8 cellular contexts compared by ENCODE assay signal in the genomic region with DNA sequence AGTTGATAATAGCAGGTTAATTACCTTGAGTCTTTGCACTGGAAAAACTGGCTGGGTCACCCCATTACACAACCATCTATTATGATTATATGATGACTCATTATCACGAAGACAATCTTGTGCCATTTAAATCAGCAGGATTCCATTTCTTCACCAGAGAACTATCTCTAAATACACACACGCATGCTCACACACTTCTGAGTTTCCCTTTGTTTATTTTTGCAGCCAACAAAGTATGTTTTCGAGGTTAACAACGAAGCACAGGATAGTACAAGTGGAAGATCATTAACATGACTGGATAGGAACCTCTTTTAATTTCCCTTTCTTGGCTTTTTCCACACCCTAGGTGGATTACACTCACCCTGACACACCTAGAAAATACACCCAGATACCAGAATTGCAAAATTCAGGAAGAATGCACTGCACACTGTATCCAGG. TPM values are rescaled to one million over a fixed set of nuclear protein-coding genes. Genes with fewer than 3 reads are reported as not detected.
DNase-seq lines count a peak whose midpoint lies in the region; ATAC-seq, FAIRE-seq and TF ChIP-seq lines count a peak whose summit lies in the region.

No MANE protein-coding gene starts in this region.

- CTCF ChIA-PET in K562 (lab: Yijun Ruan, JAX; ENCODE audit: low intra/inter-chr PET ratio): no interaction called here

- intact Hi-C loops in K562 (cut with micrococcal nuclease) (no loop called here), right lobe of liver (cut with DNase I) (no loop called here)

- H3K4me1 ChIP-seq in K562 (replicated peaks in 1 of 2; ENCODE audit: control insufficient read depth in 2 of 2, insufficient read depth in 2 of 2, low read length in 2 of 2) (no peaks in the 10 kb centered on the region; a peak in 1 of 5 replicates), right lobe of liver (peaks cover 0 to 27% (median 4%) of the 10 kb centered on the region in 4 donors)

- H2AFZ ChIP-seq in K562 (ENCODE audit: low read depth, low read length): no peak overlapping the region

- 0 out of 5 replicates have a peak, but pooled peaks cover 0 to 5% of the 10 kb centered on the region in 2 experiments for H3K27me3 ChIP-seq in K562 (ENCODE audit: control insufficient read depth in 2 of 2, insufficient read depth in 2 of 2, low read length in 2 of 2)
- H3K27me3 ChIP-seq in right lobe of liver: no peaks in the 10 kb centered on the region

- in situ Hi-C loops in K562 (cut with MboI): no loop called here

- DNase-seq in AG09309 (ENCODE audit: low read depth): peak; percentile 80
- peak; percentile 84 for DNase-seq in LNCaP clone FGC (ENCODE audit: low read depth)
- no peak for DNase-seq in K562 (ENCODE audit: extremely low read depth in 1 of 4, low spot score in 3 of 4)
- DNase-seq in right lobe of liver: no peak
- no peak for DNase-seq in T-helper 2 cell
- no peak for DNase-seq in NCI-H524 (lab: John Stamatoyannopoulos, UW)

- H3K4me2 ChIP-seq in K562 (ENCODE audit: insufficient read depth, low read length): no peak overlapping the region

- no peaks in the 10 kb centered on the region for H3K9me1 ChIP-seq in K562 (ENCODE audit: control insufficient read depth, insufficient read depth, low read length)

- H4K20me1 ChIP-seq in K562 (replicated peaks; ENCODE audit: control insufficient read depth, insufficient read depth, low read length): no peaks in the 10 kb centered on the region

- no peaks in the 10 kb centered on the region for H3K36me3 ChIP-seq in K562 (ENCODE audit: control insufficient read depth, insufficient read depth, low read length)
- H3K36me3 ChIP-seq in right lobe of liver: no peaks in the 10 kb centered on the region

- POLR2A ChIA-PET in K562 (lab: Yijun Ruan, JAX): no interaction called here

- H3K79me2 ChIP-seq in K562 (ENCODE audit: control insufficient read depth, insufficient read depth, low read length): no peaks in the 10 kb centered on the region

- no peaks in the 10 kb centered on the region for H3K9me3 ChIP-seq in K562 (replicated peaks; ENCODE audit: control insufficient read depth, insufficient read depth, low read depth, low read length)
- no peaks in the 10 kb centered on the region for H3K9me3 ChIP-seq in right lobe of liver

- TF ChIP-seq CTCF in AG09309 (IDR thresholded peaks at IDR 0.05; ENCODE audit: control insufficient read depth, insufficient read depth, low read depth, low read length, missing control alignments) (no peak), LNCaP clone FGC (IDR thresholded peaks at IDR 0.05; ENCODE audit: control insufficient read depth, extremely low read depth, insufficient read depth) (no peak), K562 (IDR thresholded peaks at IDR 0.05 in 2 of 3, conservative IDR thresholded peaks at IDR 0.05 in 1 of 3; ENCODE audit: insufficient read depth in 2 of 3, low read depth in 1 of 3, low read length in 3 of 3) (no peak), right lobe of liver (IDR thresholded peaks at IDR 0.05) (no peak)

- FAIRE-seq in K562 (lab: Jason Lieb, UNC): no peak

- TF ChIP-seq RAD21 in K562 (CRISPR knock-in tag; conservative IDR thresholded peaks at IDR 0.05 in 1 of 2, IDR thresholded peaks at IDR 0.05 in 1 of 2): no peak

- no peak for TF ChIP-seq EP300 in K562 (IDR thresholded peaks at IDR 0.05; ENCODE audit: low read length)

- BruUV-seq in K562 (replicated peaks; lab: Mats Ljungman, UMichigan): no TSS peak

- H3K9ac ChIP-seq in K562 (ENCODE audit: insufficient read depth in 1 of 2, low read depth in 2 of 2, low read length in 2 of 2): no peak overlapping the region

- ATAC-seq in K562 (no peak), right lobe of liver (peak in 3 of 4 donors; percentile 31 to 64 (median 53)), HG03378 (IDR thresholded peaks at IDR 0.05; ENCODE audit: unreplicated experiment) (no peak), GM21529 (IDR thresholded peaks at IDR 0.05; ENCODE audit: unreplicated experiment) (no peak)

- H3K27ac ChIP-seq in K562 (ENCODE audit: extremely low read depth, low read depth, low read length) (no peak overlapping the region), right lobe of liver (peak overlapping the region in 2 of 3 donors; percentile 64 to 84)

- H3K4me3 ChIP-seq in AG09309 (ENCODE audit: control insufficient read depth, low read depth, low read length) (no peak overlapping the region), LNCaP clone FGC (ENCODE audit: low read depth, low read length) (0 out of 2 replicates have a peak overlapping the region, but pooled peaks have one; percentile 5), K562 (no peak overlapping the region), right lobe of liver (no peak overlapping the region)

- TF ChIP-seq POLR2A in K562 (conservative IDR thresholded peaks at IDR 0.05): no peak
- no peak for TF ChIP-seq POLR2A in right lobe of liver (IDR thresholded peaks at IDR 0.05)

- 0% methylated on average over 4 of the region's 4 CpGs for WGBS in K562 (ENCODE audit: insufficient coverage, low coverage, missing lambda C conversion rate)
- 17% methylated on average over 4 of the region's 4 CpGs for WGBS in right lobe of liver (ENCODE audit: insufficient coverage, low coverage, low lambda C conversion rate, missing lambda C conversion rate)

TF ChIP-seq in K562, 482 proteins besides CTCF, POLR2A, EP300 and RAD21:
- TF ChIP-seq MAFG (tag; conservative IDR thresholded peaks at IDR 0.05) (peak; percentile 32; the same call in 1 of the 2 replicates), ZNF57 (CRISPR knock-in tag; IDR thresholded peaks at IDR 0.05) (no peak), MTA2 (IDR thresholded peaks at IDR 0.05; ENCODE audit: low read depth) (no peak), FOSL1 (tag; conservative IDR thresholded peaks at IDR 0.05) (peak; percentile 69), ZNF436 (CRISPR knock-in tag; IDR thresholded peaks at IDR 0.05) (no peak)
- TF ChIP-seq, protein P1, sequence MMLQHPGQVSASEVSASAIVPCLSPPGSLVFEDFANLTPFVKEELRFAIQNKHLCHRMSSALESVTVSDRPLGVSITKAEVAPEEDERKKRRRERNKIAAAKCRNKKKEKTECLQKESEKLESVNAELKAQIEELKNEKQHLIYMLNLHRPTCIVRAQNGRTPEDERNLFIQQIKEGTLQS (IDR thresholded peaks at IDR 0.05): peak; percentile 20; the same call in 1 of the 2 replicates
- TF ChIP-seq, protein P1 (CRISPR knock-in tag; conservative IDR thresholded peaks at IDR 0.05): no peak

RNA-seq across cellular contexts. Expression of gene PERP, which starts 18.9 kb away (rescaled TPM):
- total RNA-seq in K562 (2011; cell fraction: chromatin; rRNA removed; ENCODE audit: low replicate concordance): not detected in 2 replicates
- total RNA-seq in K562 (2011; cell fraction: nucleolus; rRNA removed): under 0.01 TPM in 1 of 2 replicates, not detected in the other
- total RNA-seq in K562 (2011; cell fraction: nucleoplasm; rRNA removed): not detected in 2 replicates
- total RNA-seq in K562 (2014; rRNA removed) (0.04 and 0.05 TPM in 2 replicates), K562 (2014; rRNA removed; fragmentation: Illumina TruSeq; extraction: Trizol) (0.04 and 0.06 TPM in 2 replicates), K562 (2015; rRNA removed; fragmentation: Illumina TruSeq; extraction: Trizol) (0.04 TPM in 2 replicates), K562 (2021) (0.27 and 0.34 TPM in 2 replicates), right lobe of liver (10 to 100 TPM; 27.9 to 61.6 (median 45.7) TPM)
- polyA plus RNA-seq in K562 (2011; rRNA removed) (0.11 and 0.12 TPM in 2 replicates), K562 (2014; fragmentation: Illumina TruSeq; extraction: Trizol) (0.03 and 0.07 TPM in 2 replicates), K562 (2014; fragmentation: Nextera tagmentation; extraction: Ambion mirVana) (under 1 TPM in 1 of 2 experiments, not detected in 1; 0.01 TPM), K562 (2014; rRNA removed) (0.07 TPM in 1 of 2 replicates, not detected in the other)
- 0.07 and 0.12 TPM in 2 replicates for polyA plus RNA-seq in K562 (2011; cell fraction: cytosol; rRNA removed)
- polyA plus RNA-seq in K562 (2011; cell fraction: nucleus; rRNA removed): 0.08 TPM in 1 of 2 replicates, not detected in the other
- 0.17 and 0.32 TPM in 2 replicates for polyA plus RNA-seq in K562 (2012)
- 0.09 TPM in 1 of 2 replicates, not detected in the other for polyA minus RNA-seq in K562 (2011; rRNA and poly(A)+ RNA removed)
- polyA minus RNA-seq in K562 (2011; cell fraction: cytosol; rRNA and poly(A)+ RNA removed): 0.73 TPM in 1 of 2 replicates, not detected in the other
- polyA minus RNA-seq in K562 (2011; cell fraction: nucleus; rRNA and poly(A)+ RNA removed): 0.13 and 0.22 TPM in 2 replicates

Comparison
In these comparisons a context has a peak if more than half of its experiments do, and no peak if none do; other contexts are left out.
1. DNase-seq: peak in AG09309 (single experiment) and LNCaP clone FGC (single experiment); none in K562 (0 of 4), right lobe of liver (0 of 3), T-helper 2 cell (0 of 5) and NCI-H524 (0 of 2).
2. ATAC-seq: peak in right lobe of liver (3 of 4); none in K562 (single experiment), HG03378 (single experiment) and GM21529 (single experiment).
3. RNA of gene PERP, which starts 18.9 kb away (total RNA-seq): 27.9 to 61.6 TPM in right lobe of liver; under 0.01 to 0.34 TPM in K562; every median in the first group is over 10 times any median in the second.